In the genomic region with DNA sequence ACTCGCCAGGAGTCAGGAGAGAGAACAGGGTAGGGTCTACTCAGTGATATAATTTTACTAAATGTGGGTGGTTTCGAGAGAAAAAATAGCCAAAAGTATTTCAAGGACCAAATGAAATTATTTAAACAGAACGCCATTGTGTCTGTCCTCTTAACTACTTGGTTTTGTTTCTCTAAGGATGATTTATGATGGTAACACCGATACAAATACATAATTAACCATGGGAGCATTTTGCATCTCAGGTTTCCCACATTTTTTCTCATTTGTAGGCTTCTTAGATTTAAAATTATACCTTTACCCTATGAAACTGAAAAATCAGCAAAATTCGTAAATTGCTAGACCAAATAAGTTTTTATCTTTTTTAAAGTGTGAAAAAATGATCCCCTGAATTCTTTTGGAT, we compare ENCODE assay signal across 26 cellular contexts.
A peak's percentile ranks its signal among the peaks of the same experiment; 100 is the strongest.
DNase-seq lines count a peak whose midpoint lies in the region; ATAC-seq and TF ChIP-seq lines count a peak whose summit lies in the region.
"Had no signal": no experiment of that assay in that cellular context is flagged by ENCODE, and none has a peak within 500 bp of the region (broad histone marks: within the 10 kb centered on the region; RNA-seq: fewer than 3 reads in every experiment).

No MANE protein-coding gene starts in this region.

- CTCF ChIA-PET in WTC11 (lab: Charles Lee), result no interaction called here

- H3K4me3 ChIP-seq in GM23338, result no peak overlapping the region
- H3K4me3 ChIP-seq: esophagus muscularis mucosa, heart right ventricle, Peyer's patch had no signal

- no peaks in the 10 kb centered on the region for H3F3A ChIP-seq in GM23338 (replicated peaks; ENCODE audit: low read depth)

- TF ChIP-seq CTCF in GM23338 (conservative IDR thresholded peaks at IDR 0.05; ENCODE audit: low read depth in 2 of 2), result no peak
- TF ChIP-seq CTCF in WTC11 (IDR thresholded peaks at IDR 0.05), result no peak
- no peak for TF ChIP-seq CTCF in progenitor cell of endocrine pancreas (IDR thresholded peaks at IDR 0.05; ENCODE audit: unreplicated experiment)

- H3K9me3 Mint-ChIP-seq in GM23338, result no peaks in the 10 kb centered on the region
- no peaks in the 10 kb centered on the region for H3K9me3 Mint-ChIP-seq in WTC11
- no peaks in the 10 kb centered on the region for H3K9me3 Mint-ChIP-seq in progenitor cell of endocrine pancreas (ENCODE audit: low read depth)
- H3K9me3 Mint-ChIP-seq: activated naive CD4-positive, alpha-beta T cell treated with anti-CD3 and anti-CD28 coated beads, Interleukin-2, amount 50 U/mL, for 72 hours; mesothelial cell of epicardium; stimulated activated memory B cell treated with anti-CD40 and anti-IgM and Interleukin-4, amounts not matched to agents 10 μg/mL and 1 μg/mL and 100 μg/mL, for 72 hours had no signal

- no peak overlapping the region for H2AFZ ChIP-seq in GM23338

- peak overlapping the region; percentile 47 for H3K4me2 ChIP-seq in GM23338

- POLR2A ChIA-PET in WTC11 (lab: Charles Lee), result no interaction called here

- H3K4me1 ChIP-seq in GM23338 (ENCODE audit: insufficient read depth), result peaks cover 31% of the 10 kb centered on the region
- H3K4me1 ChIP-seq: esophagus muscularis mucosa, Peyer's patch had no signal

- H3K4me1 Mint-ChIP-seq in GM23338 (peaks cover 36% of the 10 kb centered on the region), WTC11 (peaks cover 34% of the 10 kb centered on the region), progenitor cell of endocrine pancreas (ENCODE audit: low read depth) (peaks cover 47% of the 10 kb centered on the region)
- H3K4me1 Mint-ChIP-seq: stimulated activated memory B cell treated with anti-CD40 and anti-IgM and Interleukin-4, amounts not matched to agents 10 μg/mL and 1 μg/mL and 100 μg/mL, for 72 hours had no signal

- no peaks in the 10 kb centered on the region for H4K20me1 ChIP-seq in GM23338 (replicated peaks; ENCODE audit: insufficient read depth)

- H3K4me3 Mint-ChIP-seq in GM23338, result no peak overlapping the region
- H3K4me3 Mint-ChIP-seq in WTC11, result no peak overlapping the region
- peak overlapping the region; percentile 39 for H3K4me3 Mint-ChIP-seq in progenitor cell of endocrine pancreas (ENCODE audit: low read depth)
- H3K4me3 Mint-ChIP-seq: mesothelial cell of epicardium; stimulated activated memory B cell treated with anti-CD40 and anti-IgM and Interleukin-4, amounts not matched to agents 10 μg/mL and 1 μg/mL and 100 μg/mL, for 72 hours had no signal

- peaks cover 2% of the 10 kb centered on the region for H3K27me3 Mint-ChIP-seq in GM23338 (ENCODE audit: insufficient read depth, low read depth, poor library complexity)
- no peaks in the 10 kb centered on the region for H3K27me3 Mint-ChIP-seq in WTC11 (ENCODE audit: low read depth)
- H3K27me3 Mint-ChIP-seq in progenitor cell of endocrine pancreas, result no peaks in the 10 kb centered on the region

- no peaks in the 10 kb centered on the region for H3K36me3 ChIP-seq in GM23338 (ENCODE audit: insufficient read depth)
- H3K36me3 ChIP-seq: brain microvascular endothelial cell, esophagus muscularis mucosa, heart right ventricle, Peyer's patch had no signal

- H3K36me3 Mint-ChIP-seq in GM23338 (ENCODE audit: low read depth) (no peaks in the 10 kb centered on the region), WTC11 (no peaks in the 10 kb centered on the region), progenitor cell of endocrine pancreas (ENCODE audit: insufficient read depth) (no peaks in the 10 kb centered on the region)
- H3K36me3 Mint-ChIP-seq: activated naive CD4-positive, alpha-beta T cell treated with anti-CD3 and anti-CD28 coated beads, Interleukin-2, amount 50 U/mL, for 72 hours; mesothelial cell of epicardium; stimulated activated memory B cell treated with anti-CD40 and anti-IgM and Interleukin-4, amounts not matched to agents 10 μg/mL and 1 μg/mL and 100 μg/mL, for 72 hours had no signal

- peak; percentile 50 for ATAC-seq in GM23338
- ATAC-seq in WTC11, result no peak
- no peak for ATAC-seq in HG03571 (IDR thresholded peaks at IDR 0.05; ENCODE audit: unreplicated experiment)
- no peak for ATAC-seq in HG02840 (IDR thresholded peaks at IDR 0.05; ENCODE audit: low FRiP score, unreplicated experiment)
- ATAC-seq: activated naive CD4-positive, alpha-beta T cell treated with anti-CD3 and anti-CD28 coated beads, Interleukin-2, amount 50 U/mL, for 72 hours; heart right ventricle; stimulated activated memory B cell treated with anti-CD40 and anti-IgM and Interleukin-4, amounts not matched to agents 10 μg/mL and 1 μg/mL and 100 μg/mL, for 72 hours had no signal

- no peaks in the 10 kb centered on the region for H3K79me2 ChIP-seq in GM23338 (replicated peaks; ENCODE audit: insufficient read depth)

- peak overlapping the region; percentile 52 for H3K27ac Mint-ChIP-seq in GM23338
- H3K27ac Mint-ChIP-seq in WTC11, result peak overlapping the region; percentile 75; the same call in 1 of the 2 replicates
- peak overlapping the region; percentile 90 for H3K27ac Mint-ChIP-seq in progenitor cell of endocrine pancreas
- H3K27ac Mint-ChIP-seq: activated naive CD4-positive, alpha-beta T cell treated with anti-CD3 and anti-CD28 coated beads, Interleukin-2, amount 50 U/mL, for 72 hours; mesothelial cell of epicardium; stimulated activated memory B cell treated with anti-CD40 and anti-IgM and Interleukin-4, amounts not matched to agents 10 μg/mL and 1 μg/mL and 100 μg/mL, for 72 hours had no signal

- H3K27ac ChIP-seq in GM23338 (ENCODE audit: low read depth), result peak overlapping the region; percentile 46; the same call in 1 of the 2 replicates
- H3K27ac ChIP-seq: brain microvascular endothelial cell, esophagus muscularis mucosa, heart right ventricle, Peyer's patch, VCaP had no signal

- no peak for DNase-seq in GM23338 (ENCODE audit: low spot score)
- peak; percentile 62 for DNase-seq in NCI-H1417 treated with DMSO at 0.1 percent for 48 hours (lab: John Stamatoyannopoulos, UW)
- no peak for DNase-seq in WTC11 (ENCODE audit: low spot score)
- no peak for DNase-seq in progenitor cell of endocrine pancreas (ENCODE audit: low spot score, unreplicated experiment)
- no peak for DNase-seq in activated T-cell treated with anti-CD3 and anti-CD28 coated beads, Interleukin-2, amount 50 U/mL, for 1 hour
- DNase-seq: activated CD4-positive, alpha-beta T cell treated with anti-CD3 and anti-CD28 coated beads for 48 hours; activated effector memory CD4-positive, alpha-beta T cell treated with Interleukin-2 at 50 U/mL for 16 hours; amygdala; brain microvascular endothelial cell; cerebellar nuclear complex; dermis blood vessel endothelial cell; foreskin fibroblast; heart right ventricle; NCI-H187 treated with DMSO at 0.1 percent for 48 hours; Peyer's patch; SHP77; SW 1271; T-helper 9 cell; trophoblast cell had no signal

- no peaks in the 10 kb centered on the region for H3K9me2 ChIP-seq in GM23338 (ENCODE audit: insufficient read depth)

- H3K27me3 ChIP-seq in GM23338 (ENCODE audit: insufficient read depth), result no peaks in the 10 kb centered on the region
- H3K27me3 ChIP-seq: brain microvascular endothelial cell, esophagus muscularis mucosa, Peyer's patch had no signal

TF ChIP-seq in GM23338, 12 proteins besides CTCF, POLR2A, EP300 and RAD21:
- TF ChIP-seq ZNF114 (CRISPR knock-in tag; IDR thresholded peaks at IDR 0.05) (no peak), EZH2phosphoT487 (IDR thresholded peaks at IDR 0.05; ENCODE audit: unreplicated experiment) (no peak), CREB1 (CRISPR knock-in tag; IDR thresholded peaks at IDR 0.05; ENCODE audit: low read depth) (no peak)

TF ChIP-seq in WTC11, 78 proteins besides CTCF, POLR2A, EP300 and RAD21:
- TF ChIP-seq NR3C1 (CRISPR knock-in tag; conservative IDR thresholded peaks at IDR 0.05; ENCODE audit: low read depth), result no peak
- TF ChIP-seq, protein P1, sequence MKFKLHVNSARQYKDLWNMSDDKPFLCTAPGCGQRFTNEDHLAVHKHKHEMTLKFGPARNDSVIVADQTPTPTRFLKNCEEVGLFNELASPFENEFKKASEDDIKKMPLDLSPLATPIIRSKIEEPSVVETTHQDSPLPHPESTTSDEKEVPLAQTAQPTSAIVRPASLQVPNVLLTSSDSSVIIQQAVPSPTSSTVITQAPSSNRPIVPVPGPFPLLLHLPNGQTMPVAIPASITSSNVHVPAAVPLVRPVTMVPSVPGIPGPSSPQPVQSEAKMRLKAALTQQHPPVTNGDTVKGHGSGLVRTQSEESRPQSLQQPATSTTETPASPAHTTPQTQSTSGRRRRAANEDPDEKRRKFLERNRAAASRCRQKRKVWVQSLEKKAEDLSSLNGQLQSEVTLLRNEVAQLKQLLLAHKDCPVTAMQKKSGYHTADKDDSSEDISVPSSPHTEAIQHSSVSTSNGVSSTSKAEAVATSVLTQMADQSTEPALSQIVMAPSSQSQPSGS (CRISPR knock-in tag; IDR thresholded peaks at IDR 0.05; ENCODE audit: borderline replicate concordance, low read depth), result no peak
- no peak for TF ChIP-seq SMAD4 (CRISPR knock-in tag; IDR thresholded peaks at IDR 0.05)
- TF ChIP-seq ZNF232 (CRISPR knock-in tag; IDR thresholded peaks at IDR 0.05), result no peak
- no peak for TF ChIP-seq JUN (CRISPR knock-in tag; IDR thresholded peaks at IDR 0.05)
TF ChIP-seq in WTC11: peak in this region for 0.
